In the genomic region with DNA sequence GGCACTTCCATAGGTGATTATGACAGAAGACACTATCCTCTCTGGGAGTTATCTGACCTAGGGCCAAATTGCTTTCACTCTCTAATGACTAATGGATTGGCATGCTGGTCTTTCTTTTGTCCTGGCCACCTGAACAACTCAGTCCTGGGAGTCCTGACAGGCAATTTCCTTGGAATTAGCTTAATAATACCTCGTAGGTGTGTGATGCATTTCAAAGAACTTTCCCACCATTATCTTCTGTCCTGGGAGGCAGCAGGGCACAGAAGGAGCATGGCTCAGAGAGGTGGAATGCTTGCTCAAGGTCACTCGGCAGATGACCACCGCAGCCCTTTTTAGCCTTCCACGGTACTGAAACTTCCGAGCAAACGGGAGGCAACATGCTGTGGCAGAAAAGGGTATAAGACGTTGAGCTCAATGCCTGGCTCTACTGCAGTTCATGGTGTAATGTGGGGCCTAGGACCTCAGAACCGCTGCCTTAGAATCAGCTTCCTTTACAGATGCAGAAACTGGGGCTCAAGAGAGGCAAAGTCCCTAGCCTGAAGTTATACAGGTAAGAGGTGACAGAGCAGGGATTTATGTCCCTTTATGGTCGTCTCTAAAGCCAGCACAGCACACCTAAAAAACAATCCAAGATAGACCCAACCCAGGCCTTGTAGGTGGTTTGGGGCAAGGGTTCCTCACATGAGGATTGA, we compare ENCODE assay signal across 8 cellular contexts. TPM values are rescaled to one million over a fixed set of nuclear protein-coding genes. Genes with fewer than 3 reads are reported as not detected.
DNase-seq lines count a peak whose midpoint lies in the region; ATAC-seq and TF ChIP-seq lines count a peak whose summit lies in the region.

No MANE protein-coding gene starts in this region.

- H3K4me2 ChIP-seq in fibroblast of lung (ENCODE audit: extremely low read depth, insufficient read depth, low read length) = no peak overlapping the region

- H3K9me3 ChIP-seq in RWPE2 (ENCODE audit: severe bottlenecking) = no peaks in the 10 kb centered on the region
- H3K9me3 ChIP-seq in fibroblast of lung (ENCODE audit: control insufficient read depth, insufficient read depth, low read depth, low read length) = no peaks in the 10 kb centered on the region

- intact Hi-C loops in posterior vena cava (cut with DNase I) = no loop called here

- H3K27me3 ChIP-seq in RWPE2 (ENCODE audit: insufficient read depth, poor library complexity, severe bottlenecking) (no peaks in the 10 kb centered on the region), fibroblast of lung (ENCODE audit: control insufficient read depth, insufficient read depth, low read length) (no peaks in the 10 kb centered on the region)

- H3K36me3 ChIP-seq in RWPE2 (ENCODE audit: low read depth) (peaks cover 8% of the 10 kb centered on the region; the same call in 1 of the 2 replicates), fibroblast of lung (ENCODE audit: control insufficient read depth, insufficient read depth, low read length) (no peaks in the 10 kb centered on the region)

- peaks cover 14% of the 10 kb centered on the region for H3K79me2 ChIP-seq in fibroblast of lung (ENCODE audit: control insufficient read depth, insufficient read depth, low read length)

- H3K27ac ChIP-seq in RWPE2 (ENCODE audit: poor library complexity, severe bottlenecking) (peak overlapping the region; percentile 93), fibroblast of lung (ENCODE audit: insufficient read depth, low read length) (peak overlapping the region; percentile 98)

- TF ChIP-seq CTCF in RWPE2 (IDR thresholded peaks at IDR 0.05; ENCODE audit: poor library complexity, severe bottlenecking) (no peak), fibroblast of lung (conservative IDR thresholded peaks at IDR 0.05 in 1 of 2, IDR thresholded peaks at IDR 0.05 in 1 of 2; ENCODE audit: low read depth in 1 of 2, low read length in 2 of 2) (no peak)

- peak; percentile 40 to 42 for DNase-seq in SHP77 (lab: John Stamatoyannopoulos, UW)
- no peak for DNase-seq in SHP77 treated with DMSO at 0.1 percent for 48 hours (lab: John Stamatoyannopoulos, UW)
- peak; percentile 75 for DNase-seq in RWPE2 (ENCODE audit: low spot score)
- DNase-seq in fibroblast of lung (ENCODE audit: low read depth in 2 of 2) = peak; percentile 64 to 86
- peak; percentile 44 for DNase-seq in posterior vena cava (ENCODE audit: low spot score)
- DNase-seq in NCI-H2171 treated with DMSO at 0.1 percent for 48 hours (lab: John Stamatoyannopoulos, UW) = no peak
- no peak for DNase-seq in SK-N-DZ (ENCODE audit: low spot score)
- DNase-seq in activated CD8-positive, alpha-beta memory T cell treated with anti-CD3 and anti-CD28 coated beads, Interleukin-2, amount 50 U/mL, for 4 hours = no peak

- H3K9ac ChIP-seq in fibroblast of lung (ENCODE audit: insufficient read depth, low read length) = no peak overlapping the region

- H3K4me1 ChIP-seq in RWPE2 (ENCODE audit: insufficient read depth, poor library complexity, severe bottlenecking) (peaks cover 37% of the 10 kb centered on the region), fibroblast of lung (ENCODE audit: control insufficient read depth, extremely low read depth, insufficient read depth, low read length) (peaks cover 29% of the 10 kb centered on the region)

- no peak overlapping the region for H2AFZ ChIP-seq in fibroblast of lung (ENCODE audit: low read length)

- ATAC-seq in RWPE2 (ENCODE audit: low read depth) = peak; percentile 47

- no peaks in the 10 kb centered on the region for H4K20me1 ChIP-seq in fibroblast of lung (ENCODE audit: control insufficient read depth, extremely low read depth, insufficient read depth, low read length)

- H3K4me3 ChIP-seq in RWPE2 (ENCODE audit: severe bottlenecking) (no peak overlapping the region), fibroblast of lung (replicated peaks in 1 of 4; ENCODE audit: control extremely low read depth in 1 of 4, insufficient read depth in 1 of 4, low read depth in 3 of 4, low read length in 4 of 4) (peak overlapping the region in 2 of 4 experiments; percentile 1 to 63)

RNA-seq across cellular contexts. Expression of gene ID3, which starts 3.2 kb away (rescaled TPM):
- 9.9 and 42.9 TPM in 2 replicates for total RNA-seq in fibroblast of lung
- 23.0 and 35.2 TPM in 2 replicates for polyA plus RNA-seq in fibroblast of lung
- 28.8 and 44.1 TPM in 2 replicates for polyA plus RNA-seq in fibroblast of lung (2012)
- polyA minus RNA-seq in fibroblast of lung (ENCODE audit: low replicate concordance) = 21.5 and 54.2 TPM in 2 replicates
- total RNA-seq in posterior vena cava = 100 to 1,000 TPM; 190 to 243 TPM
- 79.5 and 102 TPM in 2 replicates for polyA plus RNA-seq in SK-N-DZ (2014; cell fraction: cytosol; rRNA removed)
- 83.1 and 85.5 TPM in 2 replicates for polyA plus RNA-seq in SK-N-DZ (2014; cell fraction: nucleus; rRNA removed)

RNA-seq across cellular contexts. Expression of gene E2F2, which starts 25.1 kb away (rescaled TPM):
- total RNA-seq in fibroblast of lung (0.17 TPM in 1 of 2 replicates, not detected in the other), posterior vena cava (under 1 TPM; 0.24 to 0.46 TPM)
- 0.26 and 0.85 TPM in 2 replicates for polyA plus RNA-seq in fibroblast of lung
- polyA plus RNA-seq in fibroblast of lung (2012) = 0.58 and 1.8 TPM in 2 replicates
- 1.4 and 6.8 TPM in 2 replicates for polyA minus RNA-seq in fibroblast of lung (ENCODE audit: low replicate concordance)
- polyA plus RNA-seq in SK-N-DZ (2014; cell fraction: cytosol; rRNA removed) = 26.6 and 31.0 TPM in 2 replicates
- 19.0 and 22.7 TPM in 2 replicates for polyA plus RNA-seq in SK-N-DZ (2014; cell fraction: nucleus; rRNA removed)

Comparison
In these comparisons a context has a peak if more than half of its experiments do, and no peak if none do; other contexts are left out.
1. DNase-seq: peak in SHP77 (2 of 2), RWPE2 (single experiment), fibroblast of lung (2 of 2) and posterior vena cava (single experiment); none in SHP77 treated with DMSO at 0.1 percent for 48 hours (single experiment), NCI-H2171 treated with DMSO at 0.1 percent for 48 hours (single experiment), SK-N-DZ (single experiment) and activated CD8-positive, alpha-beta memory T cell treated with anti-CD3 and anti-CD28 coated beads, Interleukin-2, amount 50 U/mL, for 4 hours (single experiment).